8 cellular contexts compared by ENCODE assay signal in genomic region chr19:52857378-52858191, GRCh38. TPM values are rescaled to one million over a fixed set of nuclear protein-coding genes. Genes with fewer than 3 reads are reported as not detected.
DNase-seq lines count a peak whose midpoint lies in the region; ATAC-seq and TF ChIP-seq lines count a peak whose summit lies in the region.
"Not testable (repeated sequence)": the region's sequence is repeated elsewhere in the genome, so short reads cannot be mapped to it uniquely, and the experiment has no call there.

ZNF468 (minus strand) TSS chr19:52857619; CDS start chr19:52854272, 3,347 bp downstream.

- peak; percentile 96 for ATAC-seq in GM21515 (IDR thresholded peaks at IDR 0.05; ENCODE audit: unreplicated experiment)
- ATAC-seq in esophagus mucosa: peak; percentile 100

- BruUV-seq in PC-9 (replicated peaks; lab: Mats Ljungman, UMichigan): not testable (repeated sequence)

- H3K4me1 ChIP-seq in HUES6 (ENCODE audit: control insufficient read depth, insufficient read depth, low read length); PC-9 (replicated peaks; ENCODE audit: insufficient read depth): not testable (repeated sequence)

- not testable (repeated sequence) for H4K20me1 ChIP-seq in PC-9 (ENCODE audit: insufficient read depth)

- peak within 1 kb of the TSS; percentile 86 for H2AFZ ChIP-seq in PC-9

- H3K9ac ChIP-seq in HUES6 (ENCODE audit: low read length): peak within 1 kb of the TSS; percentile 83

- H3K4me3 ChIP-seq in HUES6 (ENCODE audit: low read depth, low read length) (peak within 1 kb of the TSS; percentile 94), PC-9 (peak within 1 kb of the TSS; percentile 94)

- CTCF ChIA-PET in PC-9 (lab: Charles Lee): not testable (repeated sequence)

- not testable (repeated sequence) for H3K27me3 ChIP-seq in HUES6 (ENCODE audit: control insufficient read depth, insufficient read depth, low read length); PC-9 (ENCODE audit: insufficient read depth, low read depth)

- peak within 1 kb of the TSS; percentile 96 for H3K4me2 ChIP-seq in PC-9

- not testable (repeated sequence) for H3K9me3 ChIP-seq in HUES6 (ENCODE audit: control insufficient read depth, insufficient read depth, low read depth, low read length)
- H3K9me3 ChIP-seq in PC-9 (ENCODE audit: insufficient read depth, low read depth): peaks cover 34% of the 10 kb centered on the region

- TF ChIP-seq CTCF in PC-9 (conservative IDR thresholded peaks at IDR 0.05): not testable (repeated sequence)

- H3K79me2 ChIP-seq in PC-9 (ENCODE audit: low read depth): not testable (repeated sequence)

- intact Hi-C loops in PC-9 (cut with micrococcal nuclease; ENCODE audit: unreplicated experiment): loop anchor here (2.0 to 5.0 kb wide), 2 partner anchors 40 to 85 kb away; partner anchors contain the start of gene ZNF320

- not testable (repeated sequence) for H3K9me2 ChIP-seq in PC-9 (ENCODE audit: insufficient read depth)

- H3K27ac ChIP-seq in HUES6 (ENCODE audit: low read depth, low read length) (peak within 1 kb of the TSS; percentile 16; the same call in 1 of the 2 replicates), PC-9 (peak within 1 kb of the TSS; percentile 44)

- H3F3A ChIP-seq in PC-9 (ENCODE audit: insufficient read depth, low read depth): not testable (repeated sequence)

- DNase-seq in DMS 273 treated with DMSO at 0.1 percent for 48 hours (lab: John Stamatoyannopoulos, UW) (peak; percentile 42), PC-9 (peak; percentile 66 to 83), mucosa of gallbladder (ENCODE audit: low spot score) (peak; percentile 71)
- peak; percentile 78 to 80 for DNase-seq in activated T-cell treated with anti-CD3 and anti-CD28 coated beads, Interleukin-2, amount 50 U/mL, for 48 hours
- DNase-seq in stimulated activated CD8-positive, alpha-beta memory T cell treated with anti-CD3 and anti-CD28 coated beads, Interleukin-2, amount 100 ng/mL, for 48 hours (ENCODE audit: low read depth in 2 of 2): peak; percentile 48 to 50

- POLR2A ChIA-PET in PC-9 (lab: Charles Lee; ENCODE audit: unreplicated experiment): not testable (repeated sequence)

- H3K36me3 ChIP-seq in HUES6 (ENCODE audit: control insufficient read depth, insufficient read depth, low read length) (peaks cover 16% of the 10 kb centered on the region), PC-9 (ENCODE audit: low read depth) (peaks cover 25% of the 10 kb centered on the region)

RNA-seq across cellular contexts. Expression of gene ZNF468, which starts in this region (rescaled TPM):
- 19.5 and 29.0 TPM in 2 replicates for total RNA-seq in PC-9 (2021)
- total RNA-seq in esophagus mucosa: 8.0 TPM
- 37.2 TPM for total RNA-seq in mucosa of gallbladder

Comparison
In these comparisons a context has a peak if more than half of its experiments do, and no peak if none do; other contexts are left out.
1. Peak in every context shown above with its lines: DNase-seq, ATAC-seq, H3K4me3 ChIP-seq and H3K27ac ChIP-seq.